In the genomic region with DNA sequence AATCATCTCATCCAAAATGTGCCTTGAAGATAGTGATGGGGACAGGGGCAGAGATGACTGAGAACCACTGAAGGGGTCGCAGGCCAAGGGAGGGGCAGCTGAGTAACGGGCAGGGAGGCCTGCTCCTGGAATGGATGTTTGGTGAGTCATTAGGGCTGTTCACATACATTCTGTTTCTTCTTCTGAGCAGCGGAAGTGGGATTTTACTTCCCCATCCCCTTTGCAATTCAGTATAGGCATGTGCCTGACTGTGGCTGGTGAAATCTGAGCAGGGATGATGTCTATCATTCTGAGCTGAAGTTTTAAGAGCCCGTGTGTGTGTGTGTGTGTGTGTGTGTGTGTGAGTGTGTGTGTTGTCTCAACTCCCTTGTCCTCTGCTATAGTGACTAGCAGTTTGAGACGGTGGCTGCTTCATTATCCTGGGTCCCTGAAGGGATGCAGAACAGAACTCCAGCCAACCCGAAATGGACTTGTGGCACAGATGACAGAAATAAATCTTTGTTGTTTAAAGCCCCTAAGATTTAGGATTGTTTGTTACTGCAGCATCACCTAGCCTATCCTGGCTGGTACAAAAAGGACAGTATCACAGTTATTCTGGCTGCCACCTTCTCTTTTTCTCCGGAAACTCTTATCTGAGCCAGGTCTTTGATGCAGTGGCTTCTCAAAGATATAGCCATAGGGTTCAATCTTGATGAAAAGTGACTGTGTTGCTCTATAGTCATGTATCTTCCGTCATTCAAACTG, we compare ENCODE assay signal across 10 cellular contexts. TPM values are rescaled to one million over a fixed set of nuclear protein-coding genes. Genes with fewer than 3 reads are reported as not detected.
DNase-seq lines count a peak whose midpoint lies in the region; TF ChIP-seq lines count a peak whose summit lies in the region.
"Had no signal": no experiment of that assay in that cellular context is flagged by ENCODE, and none has a peak within 500 bp of the region (broad histone marks: within the 10 kb centered on the region; RNA-seq: fewer than 3 reads in every experiment).

No MANE protein-coding gene starts in this region.

- peaks cover 46% of the 10 kb centered on the region for H3F3A ChIP-seq in SK-N-SH (replicated peaks; ENCODE audit: insufficient read depth)

- no peak for TF ChIP-seq POLR2A in thyroid gland (IDR thresholded peaks at IDR 0.05)
- no peak for TF ChIP-seq POLR2A in stomach (IDR thresholded peaks at IDR 0.05)

- intact Hi-C loops in thyroid gland (cut with DNase I) = no loop called here
- intact Hi-C loops in stomach (cut with DNase I; ENCODE audit: low total_unique reads) = no loop called here

- H2AFZ ChIP-seq in SK-N-SH (ENCODE audit: low read depth) = no peak overlapping the region

- DNase-seq in SK-N-SH (no peak), fibroblast of villous mesenchyme (ENCODE audit: low read depth) (peak; percentile 85), pons (ENCODE audit: low spot score) (peak; percentile 37), thyroid gland (no peak), NCI-H1092 treated with DMSO at 0.1 percent for 48 hours (lab: John Stamatoyannopoulos, UW) (no peak), stomach (no peak), NCI-H2196 (lab: John Stamatoyannopoulos, UW; ENCODE audit: unreplicated experiment) (no peak)
- DNase-seq: central memory CD4-positive, alpha-beta T cell; NCI-H1417 treated with DMSO at 0.1 percent for 48 hours had no signal

- H3K4me3 ChIP-seq in HEK293 (ENCODE audit: low read depth, low read length) (no peak overlapping the region), SK-N-SH (ENCODE audit: low read depth in 2 of 2, low read length in 1 of 2) (no peak overlapping the region), fibroblast of villous mesenchyme (ENCODE audit: low read depth, low read length) (no peak overlapping the region), thyroid gland (replicated peaks in 1 of 3) (no peak overlapping the region), stomach (no peak overlapping the region)

- H3K36me3 ChIP-seq in HEK293 (ENCODE audit: control insufficient read depth in 2 of 2, insufficient read depth in 1 of 2, low read length in 2 of 2) (no peaks in the 10 kb centered on the region), SK-N-SH (replicated peaks in 1 of 2; ENCODE audit: control insufficient read depth in 1 of 2, insufficient read depth in 2 of 2, low read length in 1 of 2) (no peaks in the 10 kb centered on the region), thyroid gland (no peaks in the 10 kb centered on the region), stomach (no peaks in the 10 kb centered on the region)

- H3K79me2 ChIP-seq in SK-N-SH (ENCODE audit: insufficient read depth) = peaks cover 8% of the 10 kb centered on the region; the same call in 1 of the 2 replicates

- CTCF ChIA-PET in HEK293 (lab: Yijun Ruan, JAX) = interaction anchor here (1.0 kb wide), 1 partner anchor 58 kb away, joined by 3 read pairs; no protein-coding TSS in a partner anchor
- CTCF ChIA-PET in SK-N-SH (lab: Yijun Ruan, JAX) = no interaction called here

- H3K9me3 ChIP-seq in HEK293 (ENCODE audit: control insufficient read depth, insufficient read depth, low read depth, low read length) (no peaks in the 10 kb centered on the region), SK-N-SH (no peaks in the 10 kb centered on the region), thyroid gland (no peaks in the 10 kb centered on the region), stomach (no peaks in the 10 kb centered on the region)

- H3K9me2 ChIP-seq in SK-N-SH = no peaks in the 10 kb centered on the region

- no peaks in the 10 kb centered on the region for H4K20me1 ChIP-seq in SK-N-SH (ENCODE audit: insufficient read depth)

- H3K27ac ChIP-seq in HEK293 (ENCODE audit: extremely low read depth, low read depth, low read length) (no peak overlapping the region), SK-N-SH (ENCODE audit: low read depth in 2 of 2, low read length in 1 of 2) (peak overlapping the region; percentile 40 to 98), thyroid gland (no peak overlapping the region), stomach (no peak overlapping the region)

- TF ChIP-seq CTCF in HEK293 (tag by site-specific recombination; IDR thresholded peaks at IDR 0.05) (no peak), SK-N-SH (IDR thresholded peaks at IDR 0.05) (no peak), fibroblast of villous mesenchyme (IDR thresholded peaks at IDR 0.05; ENCODE audit: insufficient read depth, low read depth, low read length) (no peak), thyroid gland (IDR thresholded peaks at IDR 0.05) (no peak), stomach (IDR thresholded peaks at IDR 0.05) (no peak)

- H3K27me3 ChIP-seq in SK-N-SH (ENCODE audit: insufficient read depth) = no peaks in the 10 kb centered on the region
- H3K27me3 ChIP-seq in thyroid gland = no peaks in the 10 kb centered on the region
- H3K27me3 ChIP-seq in stomach = no peaks in the 10 kb centered on the region

- 0 out of 2 replicates have a peak overlapping the region, but pooled peaks have one; percentile 6 for H3K4me2 ChIP-seq in SK-N-SH

- no peaks in the 10 kb centered on the region for H3K4me1 ChIP-seq in HEK293 (ENCODE audit: control insufficient read depth, insufficient read depth, low read length)
- peaks cover 22 to 45% of the 10 kb centered on the region in 2 experiments for H3K4me1 ChIP-seq in SK-N-SH (ENCODE audit: control insufficient read depth in 1 of 2, insufficient read depth in 2 of 2, low read depth in 1 of 2, low read length in 1 of 2)
- no peaks in the 10 kb centered on the region for H3K4me1 ChIP-seq in thyroid gland
- peaks cover 0 to 13% (median 4%) of the 10 kb centered on the region in 4 donors for H3K4me1 ChIP-seq in stomach

- H3K9ac ChIP-seq in SK-N-SH = peak overlapping the region; percentile 17; the same call in 1 of the 2 replicates

- TF ChIP-seq RAD21 in SK-N-SH (IDR thresholded peaks at IDR 0.05; ENCODE audit: low read length) = no peak

- 52% methylated on average over 8 of the region's 8 CpGs for WGBS in SK-N-SH (ENCODE audit: low lambda C conversion rate)
- WGBS in thyroid gland, 2 donors = 80 to 83% methylated on average over 8 of the region's 8 CpGs
- WGBS in stomach, 5 donors = 63 to 67% (median 64%) methylated on average over 8 of the region's 8 CpGs

- TF ChIP-seq EP300 in SK-N-SH (IDR thresholded peaks at IDR 0.05; ENCODE audit: borderline replicate concordance in 1 of 2, low read depth in 1 of 2, low read length in 1 of 2) (peak in 1 of 2 experiments; percentile 63; a peak in 1 of 4 replicates), stomach (IDR thresholded peaks at IDR 0.05) (no peak)

- POLR2A ChIA-PET in HEK293 (lab: Yijun Ruan, JAX) (interaction anchor here (0.6 kb wide), 1 partner anchor 151 kb away, joined by 3 read pairs; no protein-coding TSS in a partner anchor), SK-N-SH (lab: Yijun Ruan, JAX) (no interaction called here)

TF ChIP-seq in HEK293, 187 proteins besides CTCF, POLR2A, EP300 and RAD21 (continues in another document):
- TF ChIP-seq ZBTB10 (tag by site-specific recombination; IDR thresholded peaks at IDR 0.05) = no peak

TF ChIP-seq in SK-N-SH, 30 proteins besides CTCF, POLR2A, EP300 and RAD21 (continues in another document):
- TF ChIP-seq GABPA (IDR thresholded peaks at IDR 0.05; ENCODE audit: low read depth) = peak; percentile 33; the same call in 1 of the 2 replicates
- peak; percentile 46; the same call in 1 of the 2 replicates for TF ChIP-seq FOSL2 (IDR thresholded peaks at IDR 0.05; ENCODE audit: borderline replicate concordance, low read depth)
- no peak for TF ChIP-seq RCOR1 (IDR thresholded peaks at IDR 0.05; ENCODE audit: low read length)
- no peak for TF ChIP-seq NRF1 (IDR thresholded peaks at IDR 0.05; ENCODE audit: low read depth, low read length)
- peak; percentile 45; the same call in 1 of the 2 replicates for TF ChIP-seq NFIC (IDR thresholded peaks at IDR 0.05; ENCODE audit: borderline replicate concordance)
- TF ChIP-seq USF2 (IDR thresholded peaks at IDR 0.05; ENCODE audit: borderline replicate concordance, low read depth, low read length) = no peak
- no peak for TF ChIP-seq YY1 (IDR thresholded peaks at IDR 0.05; ENCODE audit: low read depth)
- TF ChIP-seq CHD2 (IDR thresholded peaks at IDR 0.05; ENCODE audit: low read length, partially characterized antibody) = no peak
- TF ChIP-seq, protein P1, sequence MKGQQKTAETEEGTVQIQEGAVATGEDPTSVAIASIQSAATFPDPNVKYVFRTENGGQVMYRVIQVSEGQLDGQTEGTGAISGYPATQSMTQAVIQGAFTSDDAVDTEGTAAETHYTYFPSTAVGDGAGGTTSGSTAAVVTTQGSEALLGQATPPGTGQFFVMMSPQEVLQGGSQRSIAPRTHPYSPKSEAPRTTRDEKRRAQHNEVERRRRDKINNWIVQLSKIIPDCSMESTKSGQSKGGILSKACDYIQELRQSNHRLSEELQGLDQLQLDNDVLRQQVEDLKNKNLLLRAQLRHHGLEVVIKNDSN (IDR thresholded peaks at IDR 0.05; ENCODE audit: borderline replicate concordance, low read depth) = no peak
- TF ChIP-seq TEAD4 (IDR thresholded peaks at IDR 0.05; ENCODE audit: borderline replicate concordance, insufficient read depth) = 0 out of 2 replicates have a peak, but pooled peaks have one; percentile 36
- TF ChIP-seq GATA2 (CRISPR knock-in tag; IDR thresholded peaks at IDR 0.05) = no peak
- TF ChIP-seq MEF2A (IDR thresholded peaks at IDR 0.05; ENCODE audit: borderline replicate concordance, low read depth) = no peak

RNA-seq across cellular contexts. Expression of gene TGFBI, which starts 29.2 kb away (rescaled TPM):
- polyA plus RNA-seq in SK-N-SH (2012; rRNA removed) (2,247 and 2,678 TPM in 2 replicates), stomach (100 to 1,000 TPM in 1 of 3 donors, 10 to 100 TPM in 2; 43.5 to 116 (median 54.4) TPM)
- polyA plus RNA-seq in SK-N-SH (2012; cell fraction: cytosol; rRNA removed) = 1,829 and 2,247 TPM in 2 replicates
- polyA plus RNA-seq in SK-N-SH (2012; cell fraction: nucleus; rRNA removed) = 2,574 and 3,187 TPM in 2 replicates
- total RNA-seq in fibroblast of villous mesenchyme (281 and 496 TPM in 2 replicates), thyroid gland (10 to 100 TPM; 19.6 to 55.9 (median 38.5) TPM), stomach (100 to 1,000 TPM in 1 of 5 donors, 10 to 100 TPM in 4; 24.5 to 180 (median 70.1) TPM)

RNA-seq across cellular contexts. Expression of gene LECT2, which starts 44.8 kb away (rescaled TPM):
- polyA plus RNA-seq in SK-N-SH (2012; rRNA removed) (0.18 and 0.60 TPM in 2 replicates), stomach (not detected)
- 0.31 and 0.46 TPM in 2 replicates for polyA plus RNA-seq in SK-N-SH (2012; cell fraction: cytosol; rRNA removed)
- polyA plus RNA-seq in SK-N-SH (2012; cell fraction: nucleus; rRNA removed) = 0.35 and 0.49 TPM in 2 replicates
- total RNA-seq in fibroblast of villous mesenchyme (not detected in 2 replicates), thyroid gland (not detected), stomach (not detected)

Comparison
In these comparisons a context has a peak if more than half of its experiments do, and no peak if none do; other contexts are left out.
1. H3K27ac ChIP-seq: peak in SK-N-SH (2 of 2); none in HEK293 (single experiment), thyroid gland (0 of 3) and stomach (0 of 5).
2. DNase-seq: peak in fibroblast of villous mesenchyme (single experiment) and pons (single experiment); none in SK-N-SH (single experiment), thyroid gland (0 of 2), NCI-H1092 treated with DMSO at 0.1 percent for 48 hours (single experiment), stomach (single experiment) and NCI-H2196 (single experiment).
3. Of the 4 proteins assayed by ChIP-seq in both HEK293 and SK-N-SH: peak only in HEK293: none; only in SK-N-SH: PBX3; in both: none; in neither: 3.